In genomic region chr21:16530656-16531055, GRCh38 we compare ENCODE assay signal across 23 cellular contexts.
"Had no signal": no experiment of that assay in that cellular context is flagged by ENCODE, and none has a peak within 500 bp of the region (broad histone marks: within the 10 kb centered on the region; RNA-seq: fewer than 3 reads in every experiment).

No MANE protein-coding gene starts in this region.

- DNase-seq: Kasumi-1, MV-4-11, NCI-H1048, NCI-H1105, NCI-H1417, NCI-H1436 treated with DMSO at 0.1 percent for 48 hours, NCI-H1694, NCI-H187 treated with DMSO at 0.1 percent for 48 hours, NCI-H2029 treated with DMSO at 0.1 percent for 48 hours, NCI-H2171 treated with DMSO at 0.1 percent for 48 hours, NCI-H524, NCI-H526 treated with DMSO at 0.1 percent for 48 hours, NCI-H774, PC-3, SHP77, SJCRH30 had no signal

- H3K27ac Mint-ChIP-seq: IgD-negative memory B cell had no signal

- H3K4me1 Mint-ChIP-seq: IgD-negative memory B cell had no signal

- H3K9ac ChIP-seq: KMS-11 had no signal

- ATAC-seq: K562, Panc1, PC-3, SK-N-SH treated with all-trans-retinoic acid at 6 μM for 48 hours had no signal

- H3K27ac ChIP-seq: HL-60, KMS-11, RWPE1, SJCRH30 had no signal

- H3K27me3 ChIP-seq: SJCRH30 had no signal

- H3K27me3 Mint-ChIP-seq: IgD-negative memory B cell had no signal

- H3K4me3 ChIP-seq: K562, SJCRH30 had no signal

- H3K4me2 ChIP-seq: KMS-11 had no signal

- H3K4me3 Mint-ChIP-seq: IgD-negative memory B cell had no signal

- H3K36me3 ChIP-seq: SJCRH30 had no signal
